ENCODE assay signal across 1 cellular context in the genomic region with DNA sequence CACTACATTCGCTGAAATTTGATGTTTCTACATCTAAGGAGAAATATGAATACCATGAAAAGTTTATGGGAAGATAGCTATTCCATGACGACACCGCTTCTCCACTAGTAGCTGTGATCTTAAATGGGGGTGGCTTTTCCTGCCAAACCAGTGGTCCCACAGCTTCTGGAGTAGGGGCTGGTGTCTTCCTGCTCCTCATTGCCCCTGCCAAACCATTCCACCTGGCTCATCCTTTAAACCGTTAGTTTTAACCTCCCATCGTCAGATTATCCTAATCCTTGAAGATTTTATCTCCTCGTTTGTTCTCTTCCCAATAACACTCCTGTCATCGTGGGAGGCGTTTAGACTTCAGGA.
TF ChIP-seq lines count a peak whose summit lies in the region.

No MANE protein-coding gene starts in this region.

TF ChIP-seq in HepG2, 621 proteins besides CTCF, POLR2A, EP300 and RAD21:
- TF ChIP-seq KDM3A (CRISPR knock-in tag; IDR thresholded peaks at IDR 0.05; ENCODE audit: low read depth) (no peak), WIZ (CRISPR knock-in tag; IDR thresholded peaks at IDR 0.05) (no peak), TRIM24 (CRISPR knock-in tag; IDR thresholded peaks at IDR 0.05) (no peak), ZNF224 (CRISPR knock-in tag; IDR thresholded peaks at IDR 0.05) (no peak), NPAS2 (CRISPR knock-in tag; IDR thresholded peaks at IDR 0.05; ENCODE audit: borderline replicate concordance) (no peak), GATAD1 (CRISPR knock-in tag; IDR thresholded peaks at IDR 0.05) (no peak)
